In the genomic region with DNA sequence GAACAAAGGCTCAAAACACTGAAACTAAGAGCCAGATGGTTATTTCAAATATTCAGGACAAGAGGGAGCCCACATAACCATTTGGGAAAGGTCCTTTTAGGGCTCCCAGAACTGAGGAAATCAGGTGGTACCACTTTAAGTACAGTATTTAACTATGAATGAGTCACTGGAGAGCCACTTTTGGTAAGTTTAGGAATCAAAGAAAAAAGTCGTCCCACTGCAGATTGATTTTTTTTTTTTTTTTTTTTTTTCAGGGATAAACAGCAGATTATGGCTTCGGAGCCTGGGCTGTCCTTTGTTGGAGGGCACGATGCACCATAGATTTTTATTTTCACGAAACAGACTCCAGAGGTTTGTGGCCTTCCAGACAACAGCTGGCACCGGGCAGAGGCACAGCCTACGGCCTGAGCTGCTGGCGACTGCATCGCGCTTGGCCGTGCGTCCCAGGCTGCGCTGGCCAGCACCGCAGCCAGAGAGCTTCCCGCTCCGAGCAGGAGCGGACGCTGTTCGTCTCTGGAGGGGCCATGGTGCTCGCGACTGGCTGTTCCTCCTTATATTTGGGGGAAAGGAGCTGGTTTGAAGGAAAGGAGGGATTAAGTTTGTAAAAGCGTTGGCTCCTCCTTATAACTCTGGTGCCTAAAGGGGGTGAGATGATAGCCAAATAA, we compare ENCODE assay signal across 9 cellular contexts.
DNase-seq lines count a peak whose midpoint lies in the region; ATAC-seq and TF ChIP-seq lines count a peak whose summit lies in the region.
"Had no signal": no experiment of that assay in that cellular context is flagged by ENCODE, and none has a peak within 500 bp of the region (broad histone marks: within the 10 kb centered on the region; RNA-seq: fewer than 3 reads in every experiment).

No MANE protein-coding gene starts in this region.

- no peaks in the 10 kb centered on the region for H3K36me3 ChIP-seq in osteoblast (ENCODE audit: insufficient read depth, low read length)

- no peak overlapping the region for H3K27ac ChIP-seq in osteoblast (ENCODE audit: low read depth, low read length)
- H3K27ac ChIP-seq: epithelial cell of prostate had no signal

- peaks cover 25% of the 10 kb centered on the region for H3K27me3 ChIP-seq in osteoblast (ENCODE audit: insufficient read depth, low read length)

- peak overlapping the region; percentile 67 for H2AFZ ChIP-seq in osteoblast (ENCODE audit: low read length)

- peaks cover 4% of the 10 kb centered on the region for H3K4me1 Mint-ChIP-seq in activated naive CD4-positive, alpha-beta T cell treated with anti-CD3 and anti-CD28 coated beads, Interleukin-2, amount 50 U/mL, for 24 hours

- peak overlapping the region; percentile 87 for H3K4me2 ChIP-seq in osteoblast (ENCODE audit: insufficient read depth, low read length)

- H3K4me1 ChIP-seq in osteoblast (ENCODE audit: insufficient read depth, low read length), result peaks cover 6% of the 10 kb centered on the region

- no peak for TF ChIP-seq CTCF in osteoblast (IDR thresholded peaks at IDR 0.05; ENCODE audit: extremely low read depth, low read depth, low read length)

- peaks cover 28% of the 10 kb centered on the region for H3K27me3 Mint-ChIP-seq in activated naive CD4-positive, alpha-beta T cell treated with anti-CD3 and anti-CD28 coated beads, Interleukin-2, amount 50 U/mL, for 24 hours

- DNase-seq in activated naive CD4-positive, alpha-beta T cell treated with anti-CD3 and anti-CD28 coated beads, Interleukin-2, amount 50 U/mL, for 72 hours (ENCODE audit: low spot score in 2 of 2), result no peak
- DNase-seq in SW480 (ENCODE audit: low spot score), result peak; percentile 55
- DNase-seq in foreskin melanocyte, result peak; percentile 14
- DNase-seq in osteoblast (ENCODE audit: insufficient read length, low spot score, missing footprints), result peak; percentile 73
- no peak for DNase-seq in G401 (ENCODE audit: low spot score)

- H3K36me3 Mint-ChIP-seq in activated naive CD4-positive, alpha-beta T cell treated with anti-CD3 and anti-CD28 coated beads, Interleukin-2, amount 50 U/mL, for 24 hours, result no peaks in the 10 kb centered on the region
- H3K36me3 Mint-ChIP-seq in activated naive CD4-positive, alpha-beta T cell treated with anti-CD3 and anti-CD28 coated beads, Interleukin-2, amount 50 U/mL, for 72 hours, result peaks cover 0 to 12% of the 10 kb centered on the region in 2 donors

- peak overlapping the region; percentile 68 for H3K4me3 ChIP-seq in osteoblast (ENCODE audit: insufficient read depth, low read length)

- ATAC-seq in activated naive CD4-positive, alpha-beta T cell treated with anti-CD3 and anti-CD28 coated beads, Interleukin-2, amount 50 U/mL, for 72 hours, result no peak
- ATAC-seq in HG03196 (IDR thresholded peaks at IDR 0.05; ENCODE audit: unreplicated experiment), result no peak
- no peak for ATAC-seq in HG02852 (IDR thresholded peaks at IDR 0.05; ENCODE audit: unreplicated experiment)

- no peak overlapping the region for H3K27ac Mint-ChIP-seq in activated naive CD4-positive, alpha-beta T cell treated with anti-CD3 and anti-CD28 coated beads, Interleukin-2, amount 50 U/mL, for 24 hours
- H3K27ac Mint-ChIP-seq in activated naive CD4-positive, alpha-beta T cell treated with anti-CD3 and anti-CD28 coated beads, Interleukin-2, amount 50 U/mL, for 72 hours, result no peak overlapping the region

- no peaks in the 10 kb centered on the region for H3K79me2 ChIP-seq in osteoblast (ENCODE audit: insufficient read depth, low read length)

- H3K4me3 Mint-ChIP-seq in activated naive CD4-positive, alpha-beta T cell treated with anti-CD3 and anti-CD28 coated beads, Interleukin-2, amount 50 U/mL, for 24 hours, result peak overlapping the region; percentile 23

- H3K9me3 Mint-ChIP-seq in activated naive CD4-positive, alpha-beta T cell treated with anti-CD3 and anti-CD28 coated beads, Interleukin-2, amount 50 U/mL, for 24 hours, result no peaks in the 10 kb centered on the region
- no peaks in the 10 kb centered on the region for H3K9me3 Mint-ChIP-seq in activated naive CD4-positive, alpha-beta T cell treated with anti-CD3 and anti-CD28 coated beads, Interleukin-2, amount 50 U/mL, for 72 hours

- H4K20me1 ChIP-seq in osteoblast (ENCODE audit: insufficient read depth, low read length), result no peaks in the 10 kb centered on the region

- no peaks in the 10 kb centered on the region for H3K9me3 ChIP-seq in osteoblast (ENCODE audit: low read depth, low read length)

- in situ Hi-C loops in G401 (cut with HindIII; ENCODE audit: low sequenced_read_pairs), result no loop called here

Comparison
In these comparisons a context has a peak if more than half of its experiments do, and no peak if none do; other contexts are left out.
1. DNase-seq: peak in SW480 (single experiment), foreskin melanocyte (single experiment) and osteoblast (single experiment); none in activated naive CD4-positive, alpha-beta T cell treated with anti-CD3 and anti-CD28 coated beads, Interleukin-2, amount 50 U/mL, for 72 hours (0 of 2) and G401 (single experiment).